Comparison of ENCODE assay signal across 8 cellular contexts in genomic region chr19:34772697-34773554, GRCh38. TPM values are rescaled to one million over a fixed set of nuclear protein-coding genes. Genes with fewer than 3 reads are reported as not detected.
DNase-seq lines count a peak whose midpoint lies in the region; ATAC-seq and TF ChIP-seq lines count a peak whose summit lies in the region.

ZNF599 (minus strand) TSS chr19:34773215; CDS start chr19:34772841, 374 bp downstream.

- no peaks in the 10 kb centered on the region for H3K27me3 ChIP-seq in CD8-positive, alpha-beta T cell (ENCODE audit: insufficient read depth, low read length)

- H3K36me3 ChIP-seq in CD8-positive, alpha-beta T cell (ENCODE audit: insufficient read depth, low read length) = no peaks in the 10 kb centered on the region
- H3K36me3 ChIP-seq in mucosa of descending colon (ENCODE audit: low read depth) = no peaks in the 10 kb centered on the region

- peaks cover 6% of the 10 kb centered on the region for H3K27me3 Mint-ChIP-seq in CD8-positive, alpha-beta T cell (ENCODE audit: low read depth)

- peak within 1 kb of the TSS; percentile 98 for H3K27ac Mint-ChIP-seq in CD8-positive, alpha-beta T cell

- no peak for TF ChIP-seq CTCF in CD8-positive, alpha-beta T cell (IDR thresholded peaks at IDR 0.05)
- TF ChIP-seq CTCF in epithelial cell of proximal tubule (conservative IDR thresholded peaks at IDR 0.05; ENCODE audit: low read depth, low read length) = no peak
- no peak for TF ChIP-seq CTCF in mucosa of descending colon (IDR thresholded peaks at IDR 0.05)

- H3K9me3 ChIP-seq in CD8-positive, alpha-beta T cell (ENCODE audit: low read length) = no peaks in the 10 kb centered on the region
- no peaks in the 10 kb centered on the region for H3K9me3 ChIP-seq in mucosa of descending colon

- intact Hi-C loops in CD8-positive, alpha-beta T cell (cut with DNase I, micrococcal nuclease) = loop anchor here (1.0 to 5.0 kb wide), 4 partner anchors 40 to 154 kb away; partner anchors contain the start of genes SCGB2B2 (in 2 of the 2), ZNF302 (in 2 of the 2) and ZNF30 (in 1 of the 2)
- intact Hi-C loops in mucosa of descending colon (cut with DNase I, micrococcal nuclease) = no loop called here

- POLR2A ChIA-PET in CD8-positive, alpha-beta T cell (lab: Charles Lee) = no interaction called here

- peak within 1 kb of the TSS; percentile 69 for H3K27ac ChIP-seq in CD8-positive, alpha-beta T cell (ENCODE audit: low read depth, low read length)

- peak within 1 kb of the TSS; percentile 98 for H3K4me3 Mint-ChIP-seq in CD8-positive, alpha-beta T cell

- peaks cover 21% of the 10 kb centered on the region for H3K4me1 Mint-ChIP-seq in CD8-positive, alpha-beta T cell (ENCODE audit: low read depth)

- peaks cover 9% of the 10 kb centered on the region for H3K4me1 ChIP-seq in CD8-positive, alpha-beta T cell (ENCODE audit: insufficient read depth, low read length)
- H3K4me1 ChIP-seq in mucosa of descending colon (ENCODE audit: low read depth) = peaks cover 5% of the 10 kb centered on the region

- ATAC-seq in CD8-positive, alpha-beta T cell = peak; percentile 97
- ATAC-seq in GM19438 (IDR thresholded peaks at IDR 0.05; ENCODE audit: low read depth, unreplicated experiment) (peak; percentile 98), HG03571 (IDR thresholded peaks at IDR 0.05; ENCODE audit: unreplicated experiment) (peak; percentile 95), mucosa of descending colon (peak; percentile 100)

- H3K4me3 ChIP-seq in CD8-positive, alpha-beta T cell (ENCODE audit: low read depth, low read length) = peak within 1 kb of the TSS; percentile 80
- peak within 1 kb of the TSS; percentile 87 for H3K4me3 ChIP-seq in epithelial cell of proximal tubule (ENCODE audit: low read depth, low read length)
- peak within 1 kb of the TSS; percentile 52 for H3K4me3 ChIP-seq in mucosa of descending colon

- DNase-seq in CD8-positive, alpha-beta T cell = peak; percentile 77 to 93 (median 89)
- DNase-seq in NCI-H82 treated with DMSO at 0.1 percent for 48 hours (lab: John Stamatoyannopoulos, UW; ENCODE audit: unreplicated experiment) (peak; percentile 72), activated T-cell treated with anti-CD3 and anti-CD28 coated beads for 1 hour (ENCODE audit: low read depth) (peak; percentile 84), epithelial cell of proximal tubule (ENCODE audit: low read depth) (peak; percentile 38), mucosa of descending colon (peak; percentile 93)
- peak; percentile 79 to 84 for DNase-seq in stimulated activated CD8-positive, alpha-beta memory T cell treated with anti-CD3 and anti-CD28 coated beads, Interleukin-4, amount 100 ng/mL, for 1 hour (ENCODE audit: low read depth in 2 of 2, low spot score in 1 of 2)

- no peaks in the 10 kb centered on the region for H3K9me3 Mint-ChIP-seq in CD8-positive, alpha-beta T cell

- peaks cover 31% of the 10 kb centered on the region for H3K36me3 Mint-ChIP-seq in CD8-positive, alpha-beta T cell

- CTCF ChIA-PET in CD8-positive, alpha-beta T cell (lab: Charles Lee) = no interaction called here

RNA-seq across cellular contexts. Expression of gene ZNF599, which starts in this region (rescaled TPM):
- total RNA-seq in CD8-positive, alpha-beta T cell = 1 to 10 TPM; 3.9 to 4.5 TPM
- 4.0 and 5.7 TPM in 2 replicates for total RNA-seq in epithelial cell of proximal tubule
- 1 to 10 TPM; 3.3 to 6.1 (median 3.9) TPM for total RNA-seq in mucosa of descending colon

Comparison
In these comparisons a context has a peak if more than half of its experiments do, and no peak if none do; other contexts are left out.
1. Peak in every context shown above with its lines: DNase-seq, ATAC-seq, H3K4me3 ChIP-seq and H3K27ac ChIP-seq.
2. DNase-seq: peak in every context shown above with its lines; median percentile 93 in mucosa of descending colon; 89 in CD8-positive, alpha-beta T cell; 84 in activated T-cell treated with anti-CD3 and anti-CD28 coated beads for 1 hour; 82 in stimulated activated CD8-positive, alpha-beta memory T cell treated with anti-CD3 and anti-CD28 coated beads, Interleukin-4, amount 100 ng/mL, for 1 hour; 72 in NCI-H82 treated with DMSO at 0.1 percent for 48 hours; 38 in epithelial cell of proximal tubule.
3. intact Hi-C loops: an anchor here in CD8-positive, alpha-beta T cell (1.0 to 5.0 kb wide); none called in mucosa of descending colon.